ENCODE assay signal across 1 cellular context in genomic region chr17:36942031-36942599, GRCh38.
TF ChIP-seq lines count a peak whose summit lies in the region.

No MANE protein-coding gene starts in this region.

TF ChIP-seq in SK-N-SH, 30 proteins besides CTCF, POLR2A, EP300 and RAD21 (continued from another document):
- TF ChIP-seq, protein P1, sequence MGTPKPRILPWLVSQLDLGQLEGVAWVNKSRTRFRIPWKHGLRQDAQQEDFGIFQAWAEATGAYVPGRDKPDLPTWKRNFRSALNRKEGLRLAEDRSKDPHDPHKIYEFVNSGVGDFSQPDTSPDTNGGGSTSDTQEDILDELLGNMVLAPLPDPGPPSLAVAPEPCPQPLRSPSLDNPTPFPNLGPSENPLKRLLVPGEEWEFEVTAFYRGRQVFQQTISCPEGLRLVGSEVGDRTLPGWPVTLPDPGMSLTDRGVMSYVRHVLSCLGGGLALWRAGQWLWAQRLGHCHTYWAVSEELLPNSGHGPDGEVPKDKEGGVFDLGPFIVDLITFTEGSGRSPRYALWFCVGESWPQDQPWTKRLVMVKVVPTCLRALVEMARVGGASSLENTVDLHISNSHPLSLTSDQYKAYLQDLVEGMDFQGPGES (IDR thresholded peaks at IDR 0.05; ENCODE audit: low read depth, low read length) = no peak
- no peak for TF ChIP-seq JUND (IDR thresholded peaks at IDR 0.05)
